In genomic region chr6:133888931-133889556, GRCh38 we compare ENCODE assay signal across 1 cellular context.
TF ChIP-seq lines count a peak whose summit lies in the region.

TCF21 (plus strand) TSS chr6:133889113; CDS start chr6:133889398, 285 bp downstream.

TF ChIP-seq in GM23338, 12 proteins besides CTCF, POLR2A, EP300 and RAD21:
- TF ChIP-seq ZNF462 (CRISPR knock-in tag; IDR thresholded peaks at IDR 0.05) (no peak), ZNF331 (CRISPR knock-in tag; IDR thresholded peaks at IDR 0.05; ENCODE audit: low read depth) (no peak), ETS1 (IDR thresholded peaks at IDR 0.05) (no peak), POLR2AphosphoS5 (IDR thresholded peaks at IDR 0.05; ENCODE audit: low read depth) (no peak), EZH2 (IDR thresholded peaks at IDR 0.05; ENCODE audit: low read depth, unreplicated experiment) (peak; percentile 32), NANOG (IDR thresholded peaks at IDR 0.05; ENCODE audit: borderline replicate concordance) (no peak)
TF ChIP-seq in GM23338: peak in this region for 1.
